In genomic region chr12:46368138-46368537, GRCh38 we compare ENCODE assay signal across 8 cellular contexts. TPM values are rescaled to one million over a fixed set of nuclear protein-coding genes. Genes with fewer than 3 reads are reported as not detected.
A peak's percentile ranks its signal among the peaks of the same experiment; 100 is the strongest.
DNase-seq lines count a peak whose midpoint lies in the region; ATAC-seq and TF ChIP-seq lines count a peak whose summit lies in the region.

No MANE protein-coding gene starts in this region.

- H3K4me2 ChIP-seq in DND-41 (ENCODE audit: insufficient read depth, low read length) = peak overlapping the region; percentile 86

- H3K4me1 ChIP-seq in DND-41 (ENCODE audit: insufficient read depth, low read length) = peaks cover 60% of the 10 kb centered on the region
- H3K4me1 ChIP-seq in rectal smooth muscle tissue (ENCODE audit: control insufficient read depth, insufficient read depth, low read length) = peaks cover 44% of the 10 kb centered on the region

- peak overlapping the region in 1 of 2 experiments; percentile 71; a peak in 1 of 4 replicates for H3K4me3 ChIP-seq in DND-41 (ENCODE audit: low read depth in 1 of 2, low read length in 2 of 2)
- peak overlapping the region; percentile 88 for H3K4me3 ChIP-seq in fibroblast of pulmonary artery (replicated peaks; ENCODE audit: low read depth, low read length)
- peak overlapping the region; percentile 29 for H3K4me3 ChIP-seq in rectal smooth muscle tissue (ENCODE audit: low read length)

- H3K36me3 Mint-ChIP-seq in WTC11 = peaks cover 90% of the 10 kb centered on the region

- TF ChIP-seq CTCF in DND-41 (IDR thresholded peaks at IDR 0.05; ENCODE audit: borderline replicate concordance, extremely low read depth, low read length, poor library complexity, severe bottlenecking) = no peak
- no peak for TF ChIP-seq CTCF in WTC11 (IDR thresholded peaks at IDR 0.05)
- no peak for TF ChIP-seq CTCF in fibroblast of pulmonary artery (IDR thresholded peaks at IDR 0.05; ENCODE audit: low read length, missing control alignments)
- no peak for TF ChIP-seq CTCF in GM10248 (IDR thresholded peaks at IDR 0.05; ENCODE audit: control extremely low read depth, extremely low read depth, low read depth, missing control alignments)

- peaks cover 84% of the 10 kb centered on the region for H4K20me1 ChIP-seq in DND-41 (ENCODE audit: insufficient read depth, low read length)

- POLR2A ChIA-PET in WTC11 (lab: Charles Lee) = interaction anchor here (0.9 to 1.0 kb wide), 3 partner anchors 9 to 99 kb away, joined by 3 to 5 read pairs (median 3); no protein-coding TSS in a partner anchor
- POLR2A ChIA-PET in GM10248 (lab: Yijun Ruan, JAX) = interaction anchor here (0.5 to 0.9 kb wide), 3 partner anchors 10 to 134 kb away, joined by 3 to 6 read pairs (median 3); partner anchors contain the start of gene SLC38A1

- peaks cover 85% of the 10 kb centered on the region for H3K79me2 ChIP-seq in DND-41 (ENCODE audit: insufficient read depth, low read length)

- H3K9ac ChIP-seq in DND-41 (ENCODE audit: low read depth, low read length) (no peak overlapping the region; the same call in 1 of the 2 replicates), rectal smooth muscle tissue (ENCODE audit: low read length) (no peak overlapping the region)

- H3K27me3 ChIP-seq in DND-41 (ENCODE audit: insufficient read depth, low read length, poor library complexity) (no peaks in the 10 kb centered on the region), rectal smooth muscle tissue (ENCODE audit: control insufficient read depth, insufficient read depth, low read length) (no peaks in the 10 kb centered on the region)

- no peaks in the 10 kb centered on the region for H3K9me3 Mint-ChIP-seq in WTC11

- no peaks in the 10 kb centered on the region for H3K9me3 ChIP-seq in DND-41 (ENCODE audit: insufficient read depth, low read length, severe bottlenecking)

- ATAC-seq in DND-41 (ENCODE audit: insufficient read depth, low read depth) (no peak), WTC11 (no peak)

- no peaks in the 10 kb centered on the region; the same call in 1 of the 2 replicates for H3K27me3 Mint-ChIP-seq in WTC11 (ENCODE audit: low read depth)

- H3K4me1 Mint-ChIP-seq in WTC11 = peaks cover 56% of the 10 kb centered on the region

- H3K27ac Mint-ChIP-seq in WTC11 = no peak overlapping the region; the same call in 1 of the 2 replicates

- peaks cover 88% of the 10 kb centered on the region for H3K36me3 ChIP-seq in DND-41 (ENCODE audit: insufficient read depth, low read length)
- peaks cover 36% of the 10 kb centered on the region for H3K36me3 ChIP-seq in rectal smooth muscle tissue (ENCODE audit: control insufficient read depth, insufficient read depth, low read length)

- CTCF ChIA-PET in WTC11 (lab: Charles Lee) (no interaction called here), GM10248 (lab: Yijun Ruan, JAX) (interaction anchor here (1.2 kb wide), 1 partner anchor 12 kb away, joined by 3 read pairs; no protein-coding TSS in a partner anchor)

- H2AFZ ChIP-seq in DND-41 (ENCODE audit: low read depth, low read length) = no peak overlapping the region

- H3K27ac ChIP-seq in DND-41 (ENCODE audit: low read length) = no peak overlapping the region
- no peak overlapping the region for H3K27ac ChIP-seq in rectal smooth muscle tissue (ENCODE audit: low read depth, low read length)

- no peak for DNase-seq in DND-41
- DNase-seq in WTC11 (ENCODE audit: low spot score) = no peak
- peak; percentile 55 for DNase-seq in fibroblast of pulmonary artery (ENCODE audit: low read depth)
- no peak for DNase-seq in SK-N-DZ (ENCODE audit: low spot score)
- DNase-seq in DMS114 treated with DMSO at 0.1 percent for 48 hours (lab: John Stamatoyannopoulos, UW; ENCODE audit: unreplicated experiment) = no peak
- no peak for DNase-seq in NCI-H2081 treated with DMSO at 0.1 percent for 48 hours (lab: John Stamatoyannopoulos, UW)
- DNase-seq in GM10248 (ENCODE audit: extremely low spot score) = no peak

- H3K4me3 Mint-ChIP-seq in WTC11 = peak overlapping the region; percentile 98

TF ChIP-seq in WTC11, 78 proteins besides CTCF, POLR2A, EP300 and RAD21:
- TF ChIP-seq NFATC4 (CRISPR knock-in tag; IDR thresholded peaks at IDR 0.05) = 0 out of 2 replicates have a peak, but pooled peaks have one; percentile 62
- no peak for TF ChIP-seq MXD4 (CRISPR knock-in tag; IDR thresholded peaks at IDR 0.05; ENCODE audit: borderline replicate concordance)
- no peak for TF ChIP-seq ZNF317 (CRISPR knock-in tag; IDR thresholded peaks at IDR 0.05; ENCODE audit: borderline replicate concordance, low read depth)
- TF ChIP-seq ESRRA (CRISPR knock-in tag; IDR thresholded peaks at IDR 0.05; ENCODE audit: borderline replicate concordance) = no peak
- TF ChIP-seq RORB (CRISPR knock-in tag; IDR thresholded peaks at IDR 0.05) = no peak
- TF ChIP-seq ZNF512 (CRISPR knock-in tag; IDR thresholded peaks at IDR 0.05; ENCODE audit: borderline replicate concordance) = no peak
- TF ChIP-seq NR3C1 (CRISPR knock-in tag; conservative IDR thresholded peaks at IDR 0.05; ENCODE audit: low read depth) = no peak
- TF ChIP-seq ZNF121 (CRISPR knock-in tag; IDR thresholded peaks at IDR 0.05) = no peak
- TF ChIP-seq MAX (CRISPR knock-in tag; IDR thresholded peaks at IDR 0.05) = no peak
- TF ChIP-seq STAT6 (CRISPR knock-in tag; conservative IDR thresholded peaks at IDR 0.05; ENCODE audit: low read depth) = no peak
- TF ChIP-seq ATF3 (CRISPR knock-in tag; conservative IDR thresholded peaks at IDR 0.05) = no peak
- no peak for TF ChIP-seq E2F1 (CRISPR knock-in tag; IDR thresholded peaks at IDR 0.05)
- TF ChIP-seq TEAD4 (CRISPR knock-in tag; IDR thresholded peaks at IDR 0.05) = no peak
- no peak for TF ChIP-seq OVOL2 (CRISPR knock-in tag; IDR thresholded peaks at IDR 0.05; ENCODE audit: borderline replicate concordance)
- TF ChIP-seq ZNF671 (CRISPR knock-in tag; IDR thresholded peaks at IDR 0.05) = peak; percentile 56; the same call in 1 of the 2 replicates
- TF ChIP-seq KAT7 (CRISPR knock-in tag; IDR thresholded peaks at IDR 0.05; ENCODE audit: borderline replicate concordance) = no peak
- TF ChIP-seq CDX4 (CRISPR knock-in tag; IDR thresholded peaks at IDR 0.05; ENCODE audit: borderline replicate concordance) = no peak

RNA-seq across cellular contexts. Expression of gene SLC38A2, which starts 4.4 kb away (rescaled TPM):
- total RNA-seq in WTC11 (2021) = 295 to 381 TPM (median 309 TPM) in 3 replicates
- 155 and 160 TPM in 2 replicates for polyA plus RNA-seq in SK-N-DZ (2014; cell fraction: cytosol; rRNA removed)
- 232 and 278 TPM in 2 replicates for polyA plus RNA-seq in SK-N-DZ (2014; cell fraction: nucleus; rRNA removed)
